ENCODE assay signal across 8 cellular contexts in genomic region chr7:2554654-2555053, GRCh38. TPM values are rescaled to one million over a fixed set of nuclear protein-coding genes. Genes with fewer than 3 reads are reported as not detected.
DNase-seq lines count a peak whose midpoint lies in the region; ATAC-seq and TF ChIP-seq lines count a peak whose summit lies in the region.

No MANE protein-coding gene starts in this region.

- peak overlapping the region; percentile 2 for H2BK15ac ChIP-seq in neuronal stem cell (ENCODE audit: low read length)

- no peak overlapping the region for H4K8ac ChIP-seq in neuronal stem cell (ENCODE audit: low read depth, low read length)

- peak overlapping the region; percentile 99 for H2AFZ ChIP-seq in neuronal stem cell (ENCODE audit: low read length)

- no peak overlapping the region for H4K91ac ChIP-seq in neuronal stem cell (ENCODE audit: low read depth, low read length, poor library complexity)

- H2BK5ac ChIP-seq in neuronal stem cell (ENCODE audit: low read length) = peak overlapping the region; percentile 100

- peak overlapping the region; percentile 77 for H3K4me3 Mint-ChIP-seq in endodermal cell

- 29 to 54% methylated on average over 4 to 11 of the region's 11 CpGs for WGBS in endodermal cell (ENCODE audit: insufficient coverage in 1 of 2, insufficient read length in 1 of 2), 2 experiments
- no CpG with 5 or more reads among the region's 11 CpGs for WGBS in neuronal stem cell (ENCODE audit: extremely low coverage in 2 of 2, insufficient read length in 2 of 2, insufficient replicate concordance in 1 of 2), 2 donors

- H3K4ac ChIP-seq in neuronal stem cell (ENCODE audit: low read length) = peak overlapping the region; percentile 76

- no peak overlapping the region for H2BK12ac ChIP-seq in neuronal stem cell (ENCODE audit: low read length)

- H3K9me3 ChIP-seq in ES-I3 (ENCODE audit: control insufficient read depth, insufficient read depth, low read length) (no peaks in the 10 kb centered on the region), endodermal cell (ENCODE audit: control insufficient read depth, low read length) (no peaks in the 10 kb centered on the region), neuronal stem cell (replicated peaks in 1 of 2; ENCODE audit: control insufficient read depth in 2 of 2, insufficient read depth in 1 of 2, low read depth in 1 of 2, low read length in 2 of 2) (no peaks in the 10 kb centered on the region)

- H3K27me3 Mint-ChIP-seq in endodermal cell (ENCODE audit: insufficient read depth) = no peaks in the 10 kb centered on the region

- peak overlapping the region; percentile 97 for H3K4me2 ChIP-seq in neuronal stem cell (ENCODE audit: insufficient read depth, low read length, poor library complexity, severe bottlenecking)

- H3K36me3 Mint-ChIP-seq in endodermal cell (ENCODE audit: low read depth) = peaks cover 25% of the 10 kb centered on the region

- DNase-seq in NCI-H69 (lab: John Stamatoyannopoulos, UW) (peak; percentile 42), endodermal cell (peak; percentile 64), neuronal stem cell (ENCODE audit: low spot score) (no peak), medulla oblongata (ENCODE audit: extremely low spot score) (no peak), GM03348 (ENCODE audit: low spot score) (no peak)
- no peak for DNase-seq in activated CD4-positive, alpha-beta T cell treated with anti-CD3 and anti-CD28 coated beads for 1 hour

- peak overlapping the region; percentile 86 for H2AK5ac ChIP-seq in neuronal stem cell (ENCODE audit: low read depth, low read length)

- peaks cover 10% of the 10 kb centered on the region for H3K79me1 ChIP-seq in neuronal stem cell (ENCODE audit: low read depth, low read length)

- H3K9me3 Mint-ChIP-seq in endodermal cell = no peaks in the 10 kb centered on the region

- H3K4me1 Mint-ChIP-seq in endodermal cell = peaks cover 13% of the 10 kb centered on the region

- H3K27ac ChIP-seq in endodermal cell (ENCODE audit: low read depth, low read length) (no peak overlapping the region), neuronal stem cell (replicated peaks; ENCODE audit: low read length) (no peak overlapping the region)

- peak overlapping the region; percentile 75 for H3K27ac Mint-ChIP-seq in endodermal cell

- no peak overlapping the region for H2BK120ac ChIP-seq in neuronal stem cell (ENCODE audit: low read depth, low read length)

- H3K23ac ChIP-seq in neuronal stem cell (ENCODE audit: low read depth, low read length, poor library complexity) = peak overlapping the region; percentile 99

- peak overlapping the region; percentile 63 for H3K14ac ChIP-seq in neuronal stem cell (ENCODE audit: low read length)

- TF ChIP-seq CTCF in endodermal cell (conservative IDR thresholded peaks at IDR 0.05) = no peak

- ATAC-seq in GM18858 (IDR thresholded peaks at IDR 0.05; ENCODE audit: unreplicated experiment) = no peak

- H3K27me3 ChIP-seq in endodermal cell (ENCODE audit: control insufficient read depth, insufficient read depth, low read length, poor library complexity, severe bottlenecking) (no peaks in the 10 kb centered on the region), neuronal stem cell (ENCODE audit: control insufficient read depth in 3 of 3, insufficient read depth in 3 of 3, low read depth in 1 of 3, low read length in 3 of 3) (no peaks in the 10 kb centered on the region)

- H3K36me3 ChIP-seq in ES-I3 (ENCODE audit: insufficient read depth, low read length) = peaks cover 7% of the 10 kb centered on the region
- H3K36me3 ChIP-seq in endodermal cell (ENCODE audit: control insufficient read depth, insufficient read depth, low read length) = peaks cover 27% of the 10 kb centered on the region
- H3K36me3 ChIP-seq in neuronal stem cell (replicated peaks in 1 of 2; ENCODE audit: control insufficient read depth in 2 of 2, insufficient read depth in 2 of 2, low read length in 2 of 2) = peaks cover 5 to 42% of the 10 kb centered on the region in 2 donors

- no peaks in the 10 kb centered on the region for H3K4me1 ChIP-seq in ES-I3 (ENCODE audit: insufficient read depth, low read length)
- peaks cover 8% of the 10 kb centered on the region for H3K4me1 ChIP-seq in endodermal cell (ENCODE audit: control insufficient read depth, insufficient read depth, low read length)
- peaks cover 11 to 12% of the 10 kb centered on the region in 2 donors for H3K4me1 ChIP-seq in neuronal stem cell (ENCODE audit: control insufficient read depth in 2 of 2, insufficient read depth in 1 of 2, low read depth in 1 of 2, low read length in 2 of 2)

- H3K9ac ChIP-seq in ES-I3 (ENCODE audit: low read depth, low read length) (peak overlapping the region; percentile 95; the same call in 1 of the 2 replicates), endodermal cell (ENCODE audit: extremely low read depth, low read length, poor library complexity, severe bottlenecking) (peak overlapping the region; percentile 87), neuronal stem cell (ENCODE audit: low read depth, low read length, poor library complexity) (peak overlapping the region; percentile 99)

- peak overlapping the region; percentile 94 for H3K18ac ChIP-seq in neuronal stem cell (ENCODE audit: low read length)

- peak overlapping the region; percentile 81 for H3K4me3 ChIP-seq in endodermal cell (ENCODE audit: low read length)
- H3K4me3 ChIP-seq in neuronal stem cell (ENCODE audit: low read length in 2 of 2) = peak overlapping the region; percentile 84 to 88

RNA-seq across cellular contexts. Expression of gene BRAT1, which starts 0.7 kb away (rescaled TPM):
- total RNA-seq in endodermal cell = 10 to 100 TPM; 42.1 to 42.7 TPM
- 46.3 TPM for polyA plus RNA-seq in endodermal cell (2013, experiment 1 of 2)
- 42.2 TPM for polyA plus RNA-seq in endodermal cell (2013, experiment 2 of 2)
- 18.7 TPM for polyA plus RNA-seq in neuronal stem cell (2013, experiment 1 of 2)
- 18.1 TPM for polyA plus RNA-seq in neuronal stem cell (2013, experiment 2 of 2)

RNA-seq across cellular contexts. Expression of gene IQCE, which starts 4.1 kb away (rescaled TPM):
- total RNA-seq in endodermal cell = 10 to 100 TPM; 15.4 to 20.8 TPM
- polyA plus RNA-seq in endodermal cell (2013, experiment 1 of 2) = 15.7 TPM
- 13.5 TPM for polyA plus RNA-seq in endodermal cell (2013, experiment 2 of 2)
- polyA plus RNA-seq in neuronal stem cell (2013, experiment 1 of 2) = 10.4 TPM
- polyA plus RNA-seq in neuronal stem cell (2013, experiment 2 of 2) = 10.3 TPM

RNA-seq across cellular contexts. Expression of gene LFNG, which starts 35.1 kb away (rescaled TPM):
- 10 to 100 TPM; 16.0 to 47.2 TPM for total RNA-seq in endodermal cell
- polyA plus RNA-seq in endodermal cell (2013, experiment 1 of 2) = 54.6 TPM
- polyA plus RNA-seq in endodermal cell (2013, experiment 2 of 2) = 43.4 TPM
- polyA plus RNA-seq in neuronal stem cell (2013, experiment 1 of 2) = 84.0 TPM
- 82.3 TPM for polyA plus RNA-seq in neuronal stem cell (2013, experiment 2 of 2)

Comparison
In these comparisons a context has a peak if more than half of its experiments do, and no peak if none do; other contexts are left out.
1. DNase-seq: peak in NCI-H69 (single experiment) and endodermal cell (single experiment); none in neuronal stem cell (single experiment), medulla oblongata (single experiment), GM03348 (single experiment) and activated CD4-positive, alpha-beta T cell treated with anti-CD3 and anti-CD28 coated beads for 1 hour (single experiment).
2. Peak in every context shown above with its lines, with median percentiles within 50 percentile points of each other: H3K9ac ChIP-seq.